7 cellular contexts compared by ENCODE assay signal in the genomic region with DNA sequence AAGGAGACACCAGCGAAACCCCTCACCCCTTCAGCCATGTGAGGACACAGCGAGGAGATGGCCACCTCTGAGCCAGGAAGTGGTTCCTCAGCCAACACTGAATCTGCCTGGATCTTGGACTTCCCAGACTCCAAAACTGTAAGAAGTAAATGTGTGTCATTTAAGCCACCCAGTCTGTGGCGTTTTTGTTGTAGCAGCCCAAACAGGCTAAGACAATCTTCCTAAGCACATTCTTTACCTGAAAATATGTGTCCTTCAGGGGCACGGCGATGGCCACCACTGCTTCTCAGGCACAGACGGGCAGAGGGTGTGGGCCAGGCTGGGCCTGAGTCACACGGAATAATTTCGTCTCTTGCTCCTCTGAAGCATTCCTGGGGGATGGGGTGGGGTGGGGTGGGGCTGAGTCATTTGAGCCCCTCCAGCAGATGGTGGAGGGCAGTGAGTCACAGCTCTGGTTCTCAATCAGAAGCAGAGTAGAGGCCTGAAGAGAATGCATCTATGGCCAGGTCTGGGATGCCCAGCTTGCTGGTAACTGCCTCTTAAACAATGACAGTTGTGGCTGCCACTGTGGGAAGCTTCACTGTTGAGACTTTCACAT.
DNase-seq lines count a peak whose midpoint lies in the region; ATAC-seq, FAIRE-seq and TF ChIP-seq lines count a peak whose summit lies in the region.

No MANE protein-coding gene starts in this region.

- H3K9ac ChIP-seq in NT2/D1 (ENCODE audit: insufficient read length, low read depth): no peak overlapping the region
- H3K9ac ChIP-seq in kidney (ENCODE audit: low read length in 2 of 2): no peak overlapping the region

- no peak overlapping the region for H3K4me3 ChIP-seq in NT2/D1 (ENCODE audit: insufficient read length, low read depth)
- no peak overlapping the region for H3K4me3 ChIP-seq in kidney (ENCODE audit: low read length in 2 of 2)

- intact Hi-C loops in kidney (cut with DNase I): no loop called here
- intact Hi-C loops in activated T-helper 1 cell treated with anti-CD3 and anti-CD28 coated beads, Interleukin-12 subunit alpha, Interleukin-12 subunit beta, Interleukin-2, Interleukin-4 antibody, amounts not matched to agents 30 ng/mL and 10 ng/mL and 1 ng/mL, durations not matched to agents 14 hours and 24 hours and 36 hours (cut with micrococcal nuclease): no loop called here

- peak; percentile 94 for DNase-seq in GM04504 (ENCODE audit: low read depth)
- peak; percentile 38 for DNase-seq in NT2/D1 (ENCODE audit: low read depth, low spot score)
- DNase-seq in stimulated activated CD8-positive, alpha-beta memory T cell treated with anti-CD3 and anti-CD28 coated beads, Interleukin-15, amount 100 ng/mL, for 48 hours (ENCODE audit: low read depth in 2 of 2): peak; percentile 24 to 47
- no peak for DNase-seq in kidney
- no peak for DNase-seq in activated T-helper 1 cell treated with anti-CD3 and anti-CD28 coated beads, Interleukin-12 subunit alpha, Interleukin-12 subunit beta, Interleukin-2, Interleukin-4 antibody, amounts not matched to agents 30 ng/mL and 10 ng/mL and 1 ng/mL, durations not matched to agents 14 hours and 24 hours and 36 hours (ENCODE audit: low spot score)
- no peak for DNase-seq in NCI-H1436 (lab: John Stamatoyannopoulos, UW)

- no peaks in the 10 kb centered on the region for H3K36me3 ChIP-seq in NT2/D1 (ENCODE audit: insufficient read depth, insufficient read length, low read length)
- no peaks in the 10 kb centered on the region for H3K36me3 ChIP-seq in kidney (ENCODE audit: control insufficient read depth in 1 of 2, insufficient read depth in 2 of 2, low read length in 2 of 2)

- peaks cover 9% of the 10 kb centered on the region for H3K9me3 Mint-ChIP-seq in activated T-helper 1 cell treated with anti-CD3 and anti-CD28 coated beads, Interleukin-12 subunit alpha, Interleukin-12 subunit beta, Interleukin-2, Interleukin-4 antibody, amounts not matched to agents 30 ng/mL and 10 ng/mL and 1 ng/mL, durations not matched to agents 14 hours and 24 hours and 36 hours

- peaks cover 6% of the 10 kb centered on the region for H3K27me3 Mint-ChIP-seq in activated T-helper 1 cell treated with anti-CD3 and anti-CD28 coated beads, Interleukin-12 subunit alpha, Interleukin-12 subunit beta, Interleukin-2, Interleukin-4 antibody, amounts not matched to agents 30 ng/mL and 10 ng/mL and 1 ng/mL, durations not matched to agents 14 hours and 24 hours and 36 hours (ENCODE audit: insufficient read depth)

- H3K27me3 ChIP-seq in NT2/D1 (ENCODE audit: insufficient read depth, insufficient read length): no peaks in the 10 kb centered on the region

- peaks cover 20% of the 10 kb centered on the region for H3K9me3 ChIP-seq in NT2/D1 (ENCODE audit: insufficient read depth, low read length)
- no peaks in the 10 kb centered on the region for H3K9me3 ChIP-seq in kidney (ENCODE audit: control insufficient read depth in 1 of 2, low read length in 2 of 2)

- H3K36me3 Mint-ChIP-seq in activated T-helper 1 cell treated with anti-CD3 and anti-CD28 coated beads, Interleukin-12 subunit alpha, Interleukin-12 subunit beta, Interleukin-2, Interleukin-4 antibody, amounts not matched to agents 30 ng/mL and 10 ng/mL and 1 ng/mL, durations not matched to agents 14 hours and 24 hours and 36 hours (ENCODE audit: low read depth): no peaks in the 10 kb centered on the region

- no peak for TF ChIP-seq CTCF in kidney (IDR thresholded peaks at IDR 0.05; ENCODE audit: borderline replicate concordance, extremely low read depth, insufficient read depth)

- no peak overlapping the region for H3K4me3 Mint-ChIP-seq in activated T-helper 1 cell treated with anti-CD3 and anti-CD28 coated beads, Interleukin-12 subunit alpha, Interleukin-12 subunit beta, Interleukin-2, Interleukin-4 antibody, amounts not matched to agents 30 ng/mL and 10 ng/mL and 1 ng/mL, durations not matched to agents 14 hours and 24 hours and 36 hours

- H3K27ac Mint-ChIP-seq in activated T-helper 1 cell treated with anti-CD3 and anti-CD28 coated beads, Interleukin-12 subunit alpha, Interleukin-12 subunit beta, Interleukin-2, Interleukin-4 antibody, amounts not matched to agents 30 ng/mL and 10 ng/mL and 1 ng/mL, durations not matched to agents 14 hours and 24 hours and 36 hours: no peak overlapping the region

- no peak for FAIRE-seq in kidney (lab: Jason Lieb, UNC)

- H3K27ac ChIP-seq in kidney (ENCODE audit: low read depth in 2 of 2, low read length in 2 of 2): no peak overlapping the region

- H3K4me1 ChIP-seq in NT2/D1 (ENCODE audit: insufficient read depth, insufficient read length): peaks cover 4% of the 10 kb centered on the region
- H3K4me1 ChIP-seq in kidney (ENCODE audit: control insufficient read depth in 1 of 2, insufficient read depth in 1 of 2, low read depth in 1 of 2, low read length in 2 of 2): no peaks in the 10 kb centered on the region

- peak; percentile 78 for ATAC-seq in esophagus mucosa

- H3K4me1 Mint-ChIP-seq in activated T-helper 1 cell treated with anti-CD3 and anti-CD28 coated beads, Interleukin-12 subunit alpha, Interleukin-12 subunit beta, Interleukin-2, Interleukin-4 antibody, amounts not matched to agents 30 ng/mL and 10 ng/mL and 1 ng/mL, durations not matched to agents 14 hours and 24 hours and 36 hours (ENCODE audit: low read depth): no peaks in the 10 kb centered on the region

Comparison
In these comparisons a context has a peak if more than half of its experiments do, and no peak if none do; other contexts are left out.
1. DNase-seq: peak in GM04504 (single experiment), NT2/D1 (single experiment) and stimulated activated CD8-positive, alpha-beta memory T cell treated with anti-CD3 and anti-CD28 coated beads, Interleukin-15, amount 100 ng/mL, for 48 hours (2 of 2); none in kidney (single experiment), activated T-helper 1 cell treated with anti-CD3 and anti-CD28 coated beads, Interleukin-12 subunit alpha, Interleukin-12 subunit beta, Interleukin-2, Interleukin-4 antibody, amounts not matched to agents 30 ng/mL and 10 ng/mL and 1 ng/mL, durations not matched to agents 14 hours and 24 hours and 36 hours (single experiment) and NCI-H1436 (single experiment).